8 cellular contexts compared by ENCODE assay signal in the genomic region with DNA sequence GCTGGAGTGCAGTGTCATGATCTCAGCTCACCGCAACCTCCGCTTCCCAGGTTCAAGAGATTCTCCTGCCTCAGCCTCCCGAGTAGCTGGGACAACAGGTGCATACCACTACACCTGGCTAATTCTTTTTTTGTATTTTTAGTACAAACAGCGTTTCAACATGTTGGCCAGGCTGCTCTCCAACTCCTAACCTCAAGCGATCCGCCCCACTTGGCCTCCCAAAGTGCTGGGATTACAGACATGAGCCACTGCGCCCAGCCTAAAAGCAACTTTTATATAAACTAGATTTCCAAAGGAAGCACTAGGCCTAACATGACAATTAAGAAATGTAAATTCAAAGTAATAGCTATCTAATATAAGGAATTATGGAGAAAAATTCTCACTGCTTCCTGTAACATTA.
A peak's percentile ranks its signal among the peaks of the same experiment; 100 is the strongest.
DNase-seq lines count a peak whose midpoint lies in the region; ATAC-seq and TF ChIP-seq lines count a peak whose summit lies in the region.
"Not testable (repeated sequence)": the region's sequence is repeated elsewhere in the genome, so short reads cannot be mapped to it uniquely, and the experiment has no call there.

No MANE protein-coding gene starts in this region.

- not testable (repeated sequence) for H3K27me3 Mint-ChIP-seq in CD8-positive, alpha-beta memory T cell; T-helper 17 cell; activated naive CD4-positive, alpha-beta T cell treated with anti-CD3 and anti-CD28 coated beads, Interleukin-2, amount 10 ng/mL, durations not matched to agents 7 days and 5 days; type B pancreatic cell

- H3K27me3 ChIP-seq in CD8-positive, alpha-beta memory T cell (ENCODE audit: insufficient read depth, low read length, poor library complexity, severe bottlenecking); Karpas-422 (ENCODE audit: low read length); dorsolateral prefrontal cortex; mesenchymal stem cell (ENCODE audit: control insufficient read depth in 1 of 2, insufficient read depth in 1 of 2, low read length in 2 of 2); osteoblast (ENCODE audit: insufficient read depth, low read length): not testable (repeated sequence)

- H2BK120ac ChIP-seq in mesenchymal stem cell (ENCODE audit: low read depth, low read length) = not testable (repeated sequence)

- POLR2A ChIA-PET in CD8-positive, alpha-beta memory T cell (lab: Charles Lee) = not testable (repeated sequence)

- H4K20me1 ChIP-seq in Karpas-422 (ENCODE audit: insufficient read depth, low read depth, low read length); osteoblast (ENCODE audit: insufficient read depth, low read length): not testable (repeated sequence)

- H3K9me3 ChIP-seq in CD8-positive, alpha-beta memory T cell (ENCODE audit: low read length); Karpas-422 (ENCODE audit: low read length); T-helper 17 cell (ENCODE audit: control insufficient read depth, low read length, poor library complexity, severe bottlenecking); mesenchymal stem cell (ENCODE audit: control insufficient read depth, low read length); osteoblast (ENCODE audit: low read depth, low read length): not testable (repeated sequence)

- H2BK15ac ChIP-seq in mesenchymal stem cell (ENCODE audit: low read depth, poor library complexity, severe bottlenecking) = not testable (repeated sequence)

- H4K91ac ChIP-seq in mesenchymal stem cell (ENCODE audit: low read length) = not testable (repeated sequence)

- peak overlapping the region; percentile 77 for H3K4me2 ChIP-seq in Karpas-422 (ENCODE audit: low read depth, low read length, poor library complexity, severe bottlenecking)
- not testable (repeated sequence) for H3K4me2 ChIP-seq in mesenchymal stem cell (ENCODE audit: low read length, poor library complexity, severe bottlenecking)
- H3K4me2 ChIP-seq in osteoblast (ENCODE audit: insufficient read depth, low read length) = peak overlapping the region; percentile 89

- CTCF ChIA-PET in CD8-positive, alpha-beta memory T cell (lab: Charles Lee) = interaction anchor here (0.7 to 3.4 kb wide), 3 partner anchors 132 to 185 kb away, joined by 3 to 13 read pairs (median 10); a partner anchor contains a TSS
- CTCF ChIA-PET in activated naive CD4-positive, alpha-beta T cell treated with anti-CD3 and anti-CD28 coated beads, Interleukin-2, amount 10 ng/mL, durations not matched to agents 7 days and 5 days (lab: Charles Lee) = interaction anchor here (0.7 to 1.7 kb wide), 3 partner anchors 9 to 116 kb away, joined by 3 to 5 read pairs (median 3); no protein-coding TSS in a partner anchor

- H3K79me2 ChIP-seq in Karpas-422 (ENCODE audit: low read length) (peaks cover 44% of the 10 kb centered on the region), osteoblast (ENCODE audit: insufficient read depth, low read length) (peaks cover 25% of the 10 kb centered on the region)

- peak overlapping the region; percentile 73 for H3K9ac ChIP-seq in Karpas-422 (ENCODE audit: low read length)
- H3K9ac ChIP-seq in mesenchymal stem cell (ENCODE audit: low read length) = peak overlapping the region; percentile 94

- not testable (repeated sequence) for H2AFZ ChIP-seq in Karpas-422 (ENCODE audit: low read length); mesenchymal stem cell (ENCODE audit: low read depth, low read length); osteoblast (ENCODE audit: low read length)

- not testable (repeated sequence) for H3K14ac ChIP-seq in mesenchymal stem cell (ENCODE audit: low read length in 2 of 2)

- ATAC-seq in T-helper 17 cell = not testable (repeated sequence)

- not testable (repeated sequence) for H3K4me1 ChIP-seq in CD8-positive, alpha-beta memory T cell (ENCODE audit: insufficient read depth, low read length); mesenchymal stem cell (ENCODE audit: control insufficient read depth, insufficient read depth, low read depth, low read length); osteoblast (ENCODE audit: insufficient read depth, low read length)
- peaks cover 37% of the 10 kb centered on the region for H3K4me1 ChIP-seq in Karpas-422 (ENCODE audit: low read length)

- H3K4me1 Mint-ChIP-seq in CD8-positive, alpha-beta memory T cell = peaks cover 34 to 59% (median 54%) of the 10 kb centered on the region in 3 donors
- H3K4me1 Mint-ChIP-seq in T-helper 17 cell (peaks cover 33% of the 10 kb centered on the region), type B pancreatic cell (ENCODE audit: unreplicated experiment) (peaks cover 21% of the 10 kb centered on the region)
- H3K4me1 Mint-ChIP-seq in activated naive CD4-positive, alpha-beta T cell treated with anti-CD3 and anti-CD28 coated beads, Interleukin-2, amount 10 ng/mL, durations not matched to agents 7 days and 5 days = peaks cover 20% of the 10 kb centered on the region

- H3K4me3 Mint-ChIP-seq in CD8-positive, alpha-beta memory T cell = peak overlapping the region in 5 of 7 donors; percentile 34 to 99 (median 96)
- H3K4me3 Mint-ChIP-seq in T-helper 17 cell (peak overlapping the region; percentile 98), type B pancreatic cell (peak overlapping the region; percentile 97)
- H3K4me3 Mint-ChIP-seq in activated naive CD4-positive, alpha-beta T cell treated with anti-CD3 and anti-CD28 coated beads, Interleukin-2, amount 10 ng/mL, durations not matched to agents 7 days and 5 days = peak overlapping the region; percentile 88

- H3K27ac ChIP-seq in CD8-positive, alpha-beta memory T cell (ENCODE audit: low read depth, low read length); Karpas-422 (ENCODE audit: low read length); dorsolateral prefrontal cortex; mesenchymal stem cell (ENCODE audit: low read length, poor library complexity, severe bottlenecking): not testable (repeated sequence)
- H3K27ac ChIP-seq in osteoblast (ENCODE audit: low read depth, low read length) = peak overlapping the region; percentile 76

- H3K79me1 ChIP-seq in mesenchymal stem cell (replicated peaks; ENCODE audit: low read length, poor library complexity, severe bottlenecking) = peaks cover 10% of the 10 kb centered on the region

- TF ChIP-seq CTCF in dorsolateral prefrontal cortex (IDR thresholded peaks at IDR 0.05 in 54 of 56, conservative IDR thresholded peaks at IDR 0.05 in 2 of 56; ENCODE audit: low read depth in 1 of 56, partially characterized antibody in 56 of 56); osteoblast (IDR thresholded peaks at IDR 0.05; ENCODE audit: extremely low read depth, low read depth, low read length); type B pancreatic cell (conservative IDR thresholded peaks at IDR 0.05): not testable (repeated sequence)

- H3K4ac ChIP-seq in mesenchymal stem cell (ENCODE audit: low read depth in 1 of 2, low read length in 2 of 2) = not testable (repeated sequence)

- 91% methylated on average over 6 of the region's 7 CpGs for WGBS in mesenchymal stem cell

- not testable (repeated sequence) for H3K36me3 ChIP-seq in CD8-positive, alpha-beta memory T cell (ENCODE audit: insufficient read depth, low read length); Karpas-422 (ENCODE audit: insufficient read depth, low read length); mesenchymal stem cell (ENCODE audit: control insufficient read depth in 1 of 2, insufficient read depth in 2 of 2, low read depth in 1 of 2, low read length in 2 of 2); osteoblast (ENCODE audit: insufficient read depth, low read length)

- H3K9me2 ChIP-seq in Karpas-422 (replicated peaks; ENCODE audit: insufficient read depth, low read length) = not testable (repeated sequence)

- not testable (repeated sequence) for H3K9me3 Mint-ChIP-seq in CD8-positive, alpha-beta memory T cell; activated naive CD4-positive, alpha-beta T cell treated with anti-CD3 and anti-CD28 coated beads, Interleukin-2, amount 10 ng/mL, durations not matched to agents 7 days and 5 days; type B pancreatic cell

- not testable (repeated sequence) for DNase-seq in CD8-positive, alpha-beta memory T cell; Karpas-422; T-helper 17 cell; activated naive CD4-positive, alpha-beta T cell treated with anti-CD3 and anti-CD28 coated beads, Interleukin-2, amount 10 ng/mL, durations not matched to agents 7 days and 5 days; dorsolateral prefrontal cortex; mesenchymal stem cell; osteoblast (ENCODE audit: insufficient read length, low spot score, missing footprints); type B pancreatic cell (ENCODE audit: extremely low spot score, unreplicated experiment)

- not testable (repeated sequence) for H2AK5ac ChIP-seq in mesenchymal stem cell (ENCODE audit: low read length, severe bottlenecking)

- not testable (repeated sequence) for H2BK5ac ChIP-seq in mesenchymal stem cell (ENCODE audit: low read depth, low read length, poor library complexity, severe bottlenecking)

- intact Hi-C loops in dorsolateral prefrontal cortex (cut with DNase I) = loop anchor here (2.0 to 5.0 kb wide), 3 partner anchors 57 to 143 kb away; a partner anchor contains a TSS

- not testable (repeated sequence) for H4K8ac ChIP-seq in mesenchymal stem cell (ENCODE audit: low read length)

- H3K23ac ChIP-seq in mesenchymal stem cell (ENCODE audit: low read length in 2 of 2) = not testable (repeated sequence)

- not testable (repeated sequence) for H3K4me3 ChIP-seq in CD8-positive, alpha-beta memory T cell (ENCODE audit: low read length); mesenchymal stem cell (ENCODE audit: insufficient read depth in 1 of 2, low read depth in 1 of 2, low read length in 2 of 2); osteoblast (ENCODE audit: insufficient read depth, low read length)
- peak overlapping the region; percentile 70 for H3K4me3 ChIP-seq in Karpas-422 (ENCODE audit: low read length)
- H3K4me3 ChIP-seq in dorsolateral prefrontal cortex = peak overlapping the region in 30 of 59 donors; percentile 69 to 92 (median 78)

- H3K18ac ChIP-seq in mesenchymal stem cell (ENCODE audit: low read depth in 1 of 2, low read length in 2 of 2) = not testable (repeated sequence)

- not testable (repeated sequence) for H3K27ac Mint-ChIP-seq in CD8-positive, alpha-beta memory T cell; activated naive CD4-positive, alpha-beta T cell treated with anti-CD3 and anti-CD28 coated beads, Interleukin-2, amount 10 ng/mL, durations not matched to agents 7 days and 5 days
- H3K27ac Mint-ChIP-seq in T-helper 17 cell (peak overlapping the region; percentile 97), type B pancreatic cell (peak overlapping the region; percentile 97)

- H2BK12ac ChIP-seq in mesenchymal stem cell (ENCODE audit: low read length in 2 of 2) = not testable (repeated sequence)

- H3K36me3 Mint-ChIP-seq in CD8-positive, alpha-beta memory T cell = peaks cover 0 to 13% (median 4%) of the 10 kb centered on the region in 3 donors
- not testable (repeated sequence) for H3K36me3 Mint-ChIP-seq in T-helper 17 cell (ENCODE audit: low read depth); activated naive CD4-positive, alpha-beta T cell treated with anti-CD3 and anti-CD28 coated beads, Interleukin-2, amount 10 ng/mL, durations not matched to agents 7 days and 5 days; type B pancreatic cell
